ENCODE assay signal across 16 cellular contexts in the genomic region with DNA sequence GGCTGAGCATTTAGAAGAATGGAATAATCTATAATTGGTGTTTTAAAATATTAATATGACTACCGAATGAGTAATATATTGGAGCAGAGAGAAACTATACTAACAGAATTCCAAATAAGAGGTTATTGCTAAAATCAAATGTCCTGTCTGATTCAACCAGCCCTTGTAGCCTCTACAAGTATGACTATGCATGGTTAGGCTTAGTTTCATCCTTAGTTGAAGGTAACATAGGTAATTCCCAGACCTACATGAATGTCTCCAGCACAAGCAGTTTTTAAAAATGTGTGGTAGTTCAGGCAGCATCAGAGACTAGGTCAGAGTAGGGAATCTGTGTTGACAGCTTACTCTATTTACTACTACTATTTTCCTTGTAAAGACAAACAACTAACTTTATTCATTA.
DNase-seq lines count a peak whose midpoint lies in the region; ATAC-seq and TF ChIP-seq lines count a peak whose summit lies in the region.
"Had no signal": no experiment of that assay in that cellular context is flagged by ENCODE, and none has a peak within 500 bp of the region (broad histone marks: within the 10 kb centered on the region; RNA-seq: fewer than 3 reads in every experiment).

No MANE protein-coding gene starts in this region.

- no peaks in the 10 kb centered on the region for H3K9me3 ChIP-seq in tibial artery
- H3K9me3 ChIP-seq: sigmoid colon had no signal

- DNase-seq in GM12865 (ENCODE audit: low read depth) (peak; percentile 32), tibial artery (no peak)
- DNase-seq in stimulated activated CD4-positive, alpha-beta T cell treated with anti-CD3 and anti-CD28 coated beads, Interleukin-1b, Interleukin-23, amount 100 ng/mL, for 48 hours: no peak
- no peak for DNase-seq in stimulated activated CD4-positive, alpha-beta T cell treated with anti-CD3 and anti-CD28 coated beads, Interleukin-2, amount 100 ng/mL, for 48 hours
- DNase-seq in activated CD4-positive, alpha-beta T cell treated with anti-CD3 and anti-CD28 coated beads for 1 hour: no peak
- DNase-seq: activated CD4-positive, alpha-beta T cell treated with anti-CD3 and anti-CD28 coated beads, Interleukin-2, amount 50 U/mL, for 48 hours; anterior cingulate cortex; CD4-positive, alpha-beta memory T cell; mesendoderm; nucleus accumbens; SHP77 treated with DMSO at 0.1 percent for 48 hours; sigmoid colon; stimulated activated naive B cell treated with anti-CD40 and anti-IgM and Interleukin-4, amounts not matched to agents 10 μg/mL and 1 μg/mL and 100 μg/mL, for 72 hours had no signal

- no peak overlapping the region for H3K27ac ChIP-seq in tibial artery
- H3K27ac ChIP-seq: sigmoid colon had no signal

- TF ChIP-seq CTCF in GM12865 (IDR thresholded peaks at IDR 0.05; ENCODE audit: insufficient read depth, low read depth, low read length, missing control alignments): no peak
- TF ChIP-seq CTCF in tibial artery (IDR thresholded peaks at IDR 0.05): no peak

- intact Hi-C loops in tibial artery (cut with DNase I; ENCODE audit: low total_unique reads): no loop called here

- no peaks in the 10 kb centered on the region for H3K4me1 ChIP-seq in tibial artery
- H3K4me1 ChIP-seq: sigmoid colon had no signal

- H3K4me3 ChIP-seq in GM12865 (ENCODE audit: low read depth, low read length): no peak overlapping the region
- H3K4me3 ChIP-seq in tibial artery: no peak overlapping the region
- H3K4me3 ChIP-seq: sigmoid colon had no signal

- H3K36me3 ChIP-seq in tibial artery: no peaks in the 10 kb centered on the region
- H3K36me3 ChIP-seq: sigmoid colon had no signal

- H3K27me3 ChIP-seq in tibial artery: no peaks in the 10 kb centered on the region
- H3K27me3 ChIP-seq: sigmoid colon had no signal

- peak; percentile 92 for ATAC-seq in GM18907 (IDR thresholded peaks at IDR 0.05; ENCODE audit: unreplicated experiment)
- ATAC-seq in HG02610 (IDR thresholded peaks at IDR 0.05; ENCODE audit: unreplicated experiment): peak; percentile 99
- peak; percentile 66 for ATAC-seq in HG03342 (IDR thresholded peaks at IDR 0.05; ENCODE audit: unreplicated experiment)
